Comparison of ENCODE assay signal across 24 cellular contexts in genomic region chr3:127387556-127388153, GRCh38.
"Had no signal": no experiment of that assay in that cellular context is flagged by ENCODE, and none has a peak within 500 bp of the region (broad histone marks: within the 10 kb centered on the region; RNA-seq: fewer than 3 reads in every experiment).

No MANE protein-coding gene starts in this region.

- DNase-seq: activated B cell treated with CpG ODN at 0.5 μM for 24 hours; activated CD4-positive, alpha-beta T cell treated with anti-CD3 and anti-CD28 coated beads for 1 hour; activated CD4-positive, alpha-beta T cell treated with anti-CD3 and anti-CD28 coated beads, Interleukin-2, amount 10 ng/mL, durations not matched to agents 24 days and 14 days; activated CD4-positive, alpha-beta T cell treated with anti-CD3 and anti-CD28 coated beads, Interleukin-2, amount 50 U/mL, for 48 hours; activated CD8-positive, alpha-beta memory T cell treated with anti-CD3 and anti-CD28 coated beads, Interleukin-2, amount 10 ng/mL, durations not matched to agents 7 days and 5 days; activated effector memory CD4-positive, alpha-beta T cell treated with anti-CD3 and anti-CD28 coated beads, Interleukin-2, amount 50 U/mL, for 16 hours; activated naive CD4-positive, alpha-beta T cell treated with Interleukin-2 at 50 U/mL for 16 hours; activated T-cell treated with anti-CD3 and anti-CD28 coated beads, Interleukin-2, amount 50 U/mL, for 24 hours; anterior cingulate cortex; MV-4-11; NCI-H1092 treated with DMSO at 0.1 percent for 48 hours; NCI-H1417 treated with DMSO at 0.1 percent for 48 hours; NCI-H1694 treated with DMSO at 0.1 percent for 48 hours; NCI-H2029 treated with DMSO at 0.1 percent for 48 hours; NCI-H446; NCI-H524; SHP77 treated with DMSO at 0.1 percent for 48 hours; T-cell; T-helper 2 cell; T1000 had no signal

- H3K4me3 Mint-ChIP-seq: activated B cell treated with CpG ODN at 0.5 μM for 24 hours; activated CD4-positive, alpha-beta T cell treated with anti-CD3 and anti-CD28 coated beads, Interleukin-2, amount 10 ng/mL, durations not matched to agents 24 days and 14 days; activated CD8-positive, alpha-beta memory T cell treated with anti-CD3 and anti-CD28 coated beads, Interleukin-2, amount 10 ng/mL, durations not matched to agents 7 days and 5 days; activated naive CD8-positive, alpha-beta T cell; activated T-cell treated with anti-CD3 and anti-CD28 coated beads, Interleukin-2, amount 50 U/mL, for 24 hours; T-cell had no signal

- H3K9ac ChIP-seq: KMS-11 had no signal

- H3K4me1 ChIP-seq: Peyer's patch had no signal

- H3K27me3 ChIP-seq: Peyer's patch had no signal

- H3K27me3 Mint-ChIP-seq: activated CD4-positive, alpha-beta T cell treated with anti-CD3 and anti-CD28 coated beads, Interleukin-2, amount 10 ng/mL, durations not matched to agents 24 days and 14 days; activated CD8-positive, alpha-beta memory T cell treated with anti-CD3 and anti-CD28 coated beads, Interleukin-2, amount 10 ng/mL, durations not matched to agents 7 days and 5 days; activated naive CD8-positive, alpha-beta T cell had no signal

- H3K4me2 ChIP-seq: KMS-11 had no signal

- H3K27ac ChIP-seq: KMS-11, Peyer's patch had no signal

- H3K27ac Mint-ChIP-seq: activated B cell treated with CpG ODN at 0.5 μM for 24 hours; activated CD4-positive, alpha-beta T cell treated with anti-CD3 and anti-CD28 coated beads, Interleukin-2, amount 10 ng/mL, durations not matched to agents 24 days and 14 days; activated CD8-positive, alpha-beta memory T cell treated with anti-CD3 and anti-CD28 coated beads, Interleukin-2, amount 10 ng/mL, durations not matched to agents 7 days and 5 days; activated naive CD8-positive, alpha-beta T cell; activated T-cell treated with anti-CD3 and anti-CD28 coated beads, Interleukin-2, amount 50 U/mL, for 24 hours; T-cell had no signal

- H3K36me3 ChIP-seq: Peyer's patch had no signal

- H3K4me3 ChIP-seq: Peyer's patch had no signal

- ATAC-seq: activated CD8-positive, alpha-beta memory T cell treated with anti-CD3 and anti-CD28 coated beads, Interleukin-2, amount 10 ng/mL, durations not matched to agents 7 days and 5 days; T-cell had no signal

- H3K9me3 ChIP-seq: Peyer's patch had no signal

- FAIRE-seq: TTC549 had no signal

- H3K4me1 Mint-ChIP-seq: activated B cell treated with CpG ODN at 0.5 μM for 24 hours; activated CD4-positive, alpha-beta T cell treated with anti-CD3 and anti-CD28 coated beads, Interleukin-2, amount 10 ng/mL, durations not matched to agents 24 days and 14 days; activated CD8-positive, alpha-beta memory T cell treated with anti-CD3 and anti-CD28 coated beads, Interleukin-2, amount 10 ng/mL, durations not matched to agents 7 days and 5 days; T-cell had no signal

- H3K9me3 Mint-ChIP-seq: activated B cell treated with CpG ODN at 0.5 μM for 24 hours; activated CD4-positive, alpha-beta T cell treated with anti-CD3 and anti-CD28 coated beads, Interleukin-2, amount 10 ng/mL, durations not matched to agents 24 days and 14 days; activated T-cell treated with anti-CD3 and anti-CD28 coated beads, Interleukin-2, amount 50 U/mL, for 24 hours; T-cell had no signal
